In genomic region chr15:70275461-70276138, GRCh38 we compare ENCODE assay signal across 21 cellular contexts.
A peak's percentile ranks its signal among the peaks of the same experiment; 100 is the strongest.
DNase-seq lines count a peak whose midpoint lies in the region; TF ChIP-seq lines count a peak whose summit lies in the region.
"Had no signal": no experiment of that assay in that cellular context is flagged by ENCODE, and none has a peak within 500 bp of the region (broad histone marks: within the 10 kb centered on the region; RNA-seq: fewer than 3 reads in every experiment).

No MANE protein-coding gene starts in this region.

- no peaks in the 10 kb centered on the region for H3K9me3 Mint-ChIP-seq in activated T-cell treated with anti-CD3 and anti-CD28 coated beads, Interleukin-2, amount 50 U/mL, for 24 hours
- no peaks in the 10 kb centered on the region for H3K9me3 Mint-ChIP-seq in activated CD4-positive, alpha-beta T cell treated with anti-CD3 and anti-CD28 coated beads, Interleukin-2, amount 10 ng/mL, durations not matched to agents 24 days and 14 days
- H3K9me3 Mint-ChIP-seq: CD8-positive, alpha-beta T cell had no signal

- H3K4me1 ChIP-seq in OCI-LY3 (ENCODE audit: low read length) (peaks cover 94% of the 10 kb centered on the region), spleen (peaks cover 4 to 13% (median 9%) of the 10 kb centered on the region in 6 donors)
- H3K4me1 ChIP-seq: HAP-1 had no signal

- in situ Hi-C loops in GM13976 (cut with MboI; ENCODE audit: low sequenced_read_pairs, unreplicated experiment): no loop called here

- TF ChIP-seq CTCF in OCI-LY3 (IDR thresholded peaks at IDR 0.05; ENCODE audit: low read depth, low read length) (no peak), spleen (IDR thresholded peaks at IDR 0.05 in 8 of 11, conservative IDR thresholded peaks at IDR 0.05 in 3 of 11) (no peak), GM13976 (IDR thresholded peaks at IDR 0.05; ENCODE audit: borderline replicate concordance, control extremely low read depth, extremely low read depth, insufficient read depth, missing control alignments) (no peak)

- TF ChIP-seq POLR2A in spleen (IDR thresholded peaks at IDR 0.05): no peak

- no peak overlapping the region; the same call in 1 of the 2 replicates for H3K9ac ChIP-seq in OCI-LY3 (ENCODE audit: low read length)
- H3K9ac ChIP-seq: BLaER1 treated with 17β-estradiol and CSF1 and Interleukin-3, amounts not matched to agents 10 nM and 100 nM; KMS-11 had no signal

- H4K20me1 ChIP-seq in OCI-LY3 (ENCODE audit: insufficient read depth, low read length): no peaks in the 10 kb centered on the region

- no peak overlapping the region for H3K4me3 Mint-ChIP-seq in activated T-cell treated with anti-CD3 and anti-CD28 coated beads, Interleukin-2, amount 50 U/mL, for 24 hours
- no peak overlapping the region for H3K4me3 Mint-ChIP-seq in activated CD4-positive, alpha-beta T cell treated with anti-CD3 and anti-CD28 coated beads, Interleukin-2, amount 10 ng/mL, durations not matched to agents 24 days and 14 days
- H3K4me3 Mint-ChIP-seq: CD8-positive, alpha-beta T cell had no signal

- H3K27ac ChIP-seq in OCI-LY3 (ENCODE audit: low read length) (peak overlapping the region; percentile 36; the same call in 1 of the 2 replicates), spleen (no peak overlapping the region)
- H3K27ac ChIP-seq: 22Rv1; BLaER1 treated with 17β-estradiol and CSF1 and Interleukin-3, amounts not matched to agents 10 nM and 100 nM; KMS-11; SJSA1 had no signal

- H3K36me3 ChIP-seq in OCI-LY3 (replicated peaks; ENCODE audit: low read depth, low read length) (peaks cover 5% of the 10 kb centered on the region), spleen (no peaks in the 10 kb centered on the region)
- H3K36me3 ChIP-seq: BLaER1 treated with 17β-estradiol and CSF1 and Interleukin-3, amounts not matched to agents 10 nM and 100 nM; HAP-1; SJSA1 had no signal

- H3K27me3 Mint-ChIP-seq in activated T-cell treated with anti-CD3 and anti-CD28 coated beads, Interleukin-2, amount 50 U/mL, for 24 hours: peaks cover 11% of the 10 kb centered on the region
- H3K27me3 Mint-ChIP-seq in activated CD4-positive, alpha-beta T cell treated with anti-CD3 and anti-CD28 coated beads, Interleukin-2, amount 10 ng/mL, durations not matched to agents 24 days and 14 days: peaks cover 13% of the 10 kb centered on the region

- H3K27me3 ChIP-seq in OCI-LY3 (ENCODE audit: low read depth, low read length) (no peaks in the 10 kb centered on the region), spleen (replicated peaks in 1 of 7) (peaks cover 0 to 44% (median 0%) of the 10 kb centered on the region in 7 donors)
- H3K27me3 ChIP-seq: SJSA1 had no signal

- peak; percentile 13 for DNase-seq in activated T-cell treated with anti-CD3 and anti-CD28 coated beads, Interleukin-2, amount 50 U/mL, for 24 hours
- DNase-seq in activated T-cell treated with anti-CD3 and anti-CD28 coated beads, Interleukin-2, amount 50 U/mL, for 1 hour: no peak
- peak; percentile 26 to 40 for DNase-seq in lung microvascular endothelial cell (ENCODE audit: low read depth in 2 of 2)
- peak; percentile 39 for DNase-seq in spleen
- no peak for DNase-seq in activated CD4-positive, alpha-beta T cell treated with anti-CD3 and anti-CD28 coated beads, Interleukin-2, amount 10 ng/mL, durations not matched to agents 24 days and 14 days
- no peak for DNase-seq in H4 (ENCODE audit: low spot score)
- no peak for DNase-seq in GM13976 (ENCODE audit: low spot score)
- DNase-seq: CD8-positive, alpha-beta T cell; DND-41; NCI-H1105; NCI-H146; NCI-H2029; NCI-H2227 treated with DMSO at 0.1 percent for 48 hours; NCI-H510A had no signal

- intact Hi-C loops in spleen (cut with DNase I; ENCODE audit: low total_unique reads): no loop called here
- intact Hi-C loops in activated CD4-positive, alpha-beta T cell treated with anti-CD3 and anti-CD28 coated beads, Interleukin-2, amount 10 ng/mL, durations not matched to agents 24 days and 14 days (cut with micrococcal nuclease): no loop called here

- 84 to 92% (median 90%) methylated on average over 8 of the region's 8 CpGs for WGBS in spleen, 5 donors

- no peak overlapping the region for H2AFZ ChIP-seq in OCI-LY3 (ENCODE audit: low read depth, low read length)

- no peaks in the 10 kb centered on the region for H3K9me3 ChIP-seq in OCI-LY3 (ENCODE audit: insufficient read depth, low read length)
- H3K9me3 ChIP-seq in spleen: no peaks in the 10 kb centered on the region
- H3K9me3 ChIP-seq: BLaER1 treated with 17β-estradiol and CSF1 and Interleukin-3, amounts not matched to agents 10 nM and 100 nM; HAP-1; SJSA1 had no signal

- H3K36me3 Mint-ChIP-seq in activated T-cell treated with anti-CD3 and anti-CD28 coated beads, Interleukin-2, amount 50 U/mL, for 24 hours (ENCODE audit: low read depth): no peaks in the 10 kb centered on the region
- H3K36me3 Mint-ChIP-seq in activated CD4-positive, alpha-beta T cell treated with anti-CD3 and anti-CD28 coated beads, Interleukin-2, amount 10 ng/mL, durations not matched to agents 24 days and 14 days (ENCODE audit: low read depth): no peaks in the 10 kb centered on the region
- H3K36me3 Mint-ChIP-seq: CD8-positive, alpha-beta T cell had no signal

- H3K79me2 ChIP-seq in OCI-LY3 (ENCODE audit: low read length): no peaks in the 10 kb centered on the region

- no peak overlapping the region for H3K27ac Mint-ChIP-seq in activated T-cell treated with anti-CD3 and anti-CD28 coated beads, Interleukin-2, amount 50 U/mL, for 24 hours
- H3K27ac Mint-ChIP-seq in activated CD4-positive, alpha-beta T cell treated with anti-CD3 and anti-CD28 coated beads, Interleukin-2, amount 10 ng/mL, durations not matched to agents 24 days and 14 days: no peak overlapping the region
- H3K27ac Mint-ChIP-seq: CD8-positive, alpha-beta T cell had no signal

- H3K4me1 Mint-ChIP-seq in activated T-cell treated with anti-CD3 and anti-CD28 coated beads, Interleukin-2, amount 50 U/mL, for 24 hours (ENCODE audit: low read depth): peaks cover 16% of the 10 kb centered on the region
- peaks cover 7% of the 10 kb centered on the region for H3K4me1 Mint-ChIP-seq in activated CD4-positive, alpha-beta T cell treated with anti-CD3 and anti-CD28 coated beads, Interleukin-2, amount 10 ng/mL, durations not matched to agents 24 days and 14 days

- no peak overlapping the region for H3K4me2 ChIP-seq in OCI-LY3 (ENCODE audit: low read length)
- H3K4me2 ChIP-seq: BLaER1 treated with 17β-estradiol and CSF1 and Interleukin-3, amounts not matched to agents 10 nM and 100 nM; KMS-11 had no signal

- no peak overlapping the region for H3K4me3 ChIP-seq in OCI-LY3 (ENCODE audit: low read length)
- no peak overlapping the region for H3K4me3 ChIP-seq in spleen
- H3K4me3 ChIP-seq: BLaER1 treated with 17β-estradiol and CSF1 and Interleukin-3, amounts not matched to agents 10 nM and 100 nM; GM12878; HAP-1; SJSA1 had no signal

Comparison
In these comparisons a context has a peak if more than half of its experiments do, and no peak if none do; other contexts are left out.
1. DNase-seq: peak in activated T-cell treated with anti-CD3 and anti-CD28 coated beads, Interleukin-2, amount 50 U/mL, for 24 hours (single experiment), lung microvascular endothelial cell (2 of 2) and spleen (single experiment); none in activated T-cell treated with anti-CD3 and anti-CD28 coated beads, Interleukin-2, amount 50 U/mL, for 1 hour (single experiment), activated CD4-positive, alpha-beta T cell treated with anti-CD3 and anti-CD28 coated beads, Interleukin-2, amount 10 ng/mL, durations not matched to agents 24 days and 14 days (single experiment), H4 (single experiment) and GM13976 (single experiment).